ENCODE assay signal across 24 cellular contexts in genomic region chr1:196515904-196516303, GRCh38.
"Had no signal": no experiment of that assay in that cellular context is flagged by ENCODE, and none has a peak within 500 bp of the region (broad histone marks: within the 10 kb centered on the region; RNA-seq: fewer than 3 reads in every experiment).

No MANE protein-coding gene starts in this region.

- H3K36me3 ChIP-seq: adrenal gland, breast epithelium, esophagus squamous epithelium, gastrocnemius medialis, upper lobe of left lung had no signal

- H3K27ac Mint-ChIP-seq: activated naive CD8-positive, alpha-beta T cell; activated T-helper 2 cell treated with anti-CD3 and anti-CD28 coated beads, Interferon-gamma antibody, Interleukin-2, Interleukin-4, amounts not matched to agents 10 μg/mL and 5 μg/mL and 100 μg/mL, durations not matched to agents 14 hours and 24 hours and 36 hours; memory B cell; naive B cell; T-cell; T-helper 2 cell treated with Interferon-gamma antibody and Interleukin-4, amounts not matched to agents 5 μg/mL and 100 μg/mL, for 36 hours had no signal

- H3K4me3 Mint-ChIP-seq: activated naive CD8-positive, alpha-beta T cell; activated T-cell treated with anti-CD3 and anti-CD28 coated beads, Interleukin-2, amount 50 U/mL, for 4 hours; memory B cell; naive B cell; neural crest cell; T-cell; T-helper 2 cell treated with Interferon-gamma antibody and Interleukin-4, amounts not matched to agents 5 μg/mL and 100 μg/mL, for 36 hours had no signal

- H3K4me1 ChIP-seq: adrenal gland, breast epithelium, esophagus squamous epithelium, gastrocnemius medialis, upper lobe of left lung had no signal

- H3K27me3 Mint-ChIP-seq: activated naive CD8-positive, alpha-beta T cell; memory B cell; naive B cell; progenitor cell of endocrine pancreas; T-cell had no signal

- H3K9me3 Mint-ChIP-seq: activated T-cell treated with anti-CD3 and anti-CD28 coated beads, Interleukin-2, amount 50 U/mL, for 4 hours; activated T-helper 2 cell treated with anti-CD3 and anti-CD28 coated beads, Interferon-gamma antibody, Interleukin-2, Interleukin-4, amounts not matched to agents 10 μg/mL and 5 μg/mL and 100 μg/mL, durations not matched to agents 14 hours and 24 hours and 36 hours had no signal

- H3K4me3 ChIP-seq: adrenal gland, breast epithelium, coronary artery, esophagus squamous epithelium, gastrocnemius medialis, upper lobe of left lung had no signal

- H3K36me3 Mint-ChIP-seq: activated naive CD8-positive, alpha-beta T cell; memory B cell; naive B cell; T-cell had no signal

- H3K27ac ChIP-seq: adrenal gland, breast epithelium, coronary artery, esophagus squamous epithelium, gastrocnemius medialis, upper lobe of left lung had no signal

- H3K9me3 ChIP-seq: adrenal gland, breast epithelium, esophagus squamous epithelium, gastrocnemius medialis, upper lobe of left lung had no signal

- H3K27me3 ChIP-seq: adrenal gland, breast epithelium, esophagus squamous epithelium, gastrocnemius medialis, upper lobe of left lung had no signal

- H3K4me1 Mint-ChIP-seq: memory B cell, naive B cell, neural crest cell, T-cell had no signal

- ATAC-seq: activated T-cell treated with anti-CD3 and anti-CD28 coated beads, Interleukin-2, amount 50 U/mL, for 4 hours; gastrocnemius medialis; left colon; T-cell had no signal

- DNase-seq: activated CD4-positive, alpha-beta T cell treated with anti-CD3 and anti-CD28 coated beads, Interleukin-2, amount 50 U/mL, for 4 hours; activated CD8-positive, alpha-beta memory T cell treated with anti-CD3 and anti-CD28 coated beads for 24 hours; activated CD8-positive, alpha-beta memory T cell treated with anti-CD3 and anti-CD28 coated beads, Interleukin-2, amount 50 U/mL, for 4 hours; activated naive CD4-positive, alpha-beta T cell; activated T-cell treated with anti-CD3 and anti-CD28 coated beads, Interleukin-2, amount 50 U/mL, for 4 hours; adrenal gland; esophagus squamous epithelium; gastrocnemius medialis; head of caudate nucleus; left colon; naive B cell; retina; stimulated activated CD4-positive, alpha-beta T cell treated with anti-CD3 and anti-CD28 coated beads, Interleukin-4, amount 100 ng/mL, for 24 hours; stimulated activated naive CD4-positive, alpha-beta T cell treated with Interleukin-2 at 50 U/mL for 16 hours; T-cell; upper lobe of left lung had no signal
